Comparison of ENCODE assay signal across 8 cellular contexts in genomic region chr20:46022411-46023147, GRCh38. TPM values are rescaled to one million over a fixed set of nuclear protein-coding genes. Genes with fewer than 3 reads are reported as not detected.
DNase-seq lines count a peak whose midpoint lies in the region; ATAC-seq, FAIRE-seq and TF ChIP-seq lines count a peak whose summit lies in the region.

No MANE protein-coding gene starts in this region.

- no peak overlapping the region for H2AK5ac ChIP-seq in trophoblast cell (ENCODE audit: low read length)

- H4K8ac ChIP-seq in trophoblast cell (ENCODE audit: low read depth, low read length): no peak overlapping the region

- H3K14ac ChIP-seq in trophoblast cell (ENCODE audit: low read length): no peak overlapping the region

- peaks cover 15 to 53% (median 44%) of the 10 kb centered on the region in 11 experiments; a peak in 20 of 22 replicates for H4K20me1 ChIP-seq in BLaER1 treated with 17β-estradiol and CSF1 and Interleukin-3, amounts not matched to agents 10 nM and 100 nM

- peaks cover 0 to 1% (median 0%) of the 10 kb centered on the region in 11 experiments; a peak in 1 of 22 replicates for H3K36me3 ChIP-seq in BLaER1 treated with 17β-estradiol and CSF1 and Interleukin-3, amounts not matched to agents 10 nM and 100 nM
- H3K36me3 ChIP-seq in trophoblast cell (ENCODE audit: control insufficient read depth in 1 of 2, insufficient read depth in 2 of 2, low read length in 2 of 2): no peaks in the 10 kb centered on the region

- peak overlapping the region; percentile 53 to 76 (median 66) for H3K4me3 ChIP-seq in BLaER1 treated with 17β-estradiol and CSF1 and Interleukin-3, amounts not matched to agents 10 nM and 100 nM
- H3K4me3 ChIP-seq in HL-60 (replicated peaks; ENCODE audit: insufficient read depth, low read length) (peak overlapping the region; percentile 55; the same call in 1 of the 2 replicates), trophoblast cell (ENCODE audit: low read depth, low read length) (peak overlapping the region; percentile 10)

- no CpG with 5 or more reads among the region's 37 CpGs for WGBS in trophoblast cell (ENCODE audit: extremely low coverage, insufficient coverage, insufficient read length)

- FAIRE-seq in urothelium cell line (lab: Jason Lieb, UNC): peak; percentile 35

- H4K12ac ChIP-seq in trophoblast cell (ENCODE audit: low read depth, low read length): peak overlapping the region; percentile 12

- no peak overlapping the region for H3K23ac ChIP-seq in trophoblast cell (ENCODE audit: low read length)

- peaks cover 22 to 57% (median 44%) of the 10 kb centered on the region in 10 experiments for H3K4me1 ChIP-seq in BLaER1 treated with 17β-estradiol and CSF1 and Interleukin-3, amounts not matched to agents 10 nM and 100 nM
- H3K4me1 ChIP-seq in trophoblast cell (ENCODE audit: control insufficient read depth in 1 of 2, insufficient read depth in 2 of 2, low read length in 2 of 2): peaks cover 2 to 6% of the 10 kb centered on the region in 2 experiments

- peaks cover 0 to 2% (median under 1%) of the 10 kb centered on the region in 11 experiments; a peak in 5 of 22 replicates for H3K9me3 ChIP-seq in BLaER1 treated with 17β-estradiol and CSF1 and Interleukin-3, amounts not matched to agents 10 nM and 100 nM (replicated peaks in 1 of 11)
- no peaks in the 10 kb centered on the region for H3K9me3 ChIP-seq in trophoblast cell (ENCODE audit: insufficient read depth, low read depth, low read length)

- H3K4me2 ChIP-seq in BLaER1 treated with 17β-estradiol and CSF1 and Interleukin-3, amounts not matched to agents 10 nM and 100 nM: peak overlapping the region; percentile 84 to 98 (median 95)
- peak overlapping the region; percentile 65 for H3K4me2 ChIP-seq in trophoblast cell (ENCODE audit: low read length)

- H2BK12ac ChIP-seq in trophoblast cell (ENCODE audit: low read length): no peak overlapping the region

- no peak overlapping the region for H2BK120ac ChIP-seq in trophoblast cell (ENCODE audit: insufficient read depth, low read length, poor library complexity)

- H3K79me2 ChIP-seq in trophoblast cell (ENCODE audit: control insufficient read depth, insufficient read depth, low read length, poor library complexity): no peaks in the 10 kb centered on the region

- DNase-seq in HL-60 (ENCODE audit: low read depth in 1 of 2, low spot score in 1 of 2) (peak in 1 of 2 experiments; percentile 65), SHP77 (lab: John Stamatoyannopoulos, UW) (peak; percentile 26 to 63), germinal center (ENCODE audit: low spot score) (peak; percentile 83), trophoblast cell (peak in 1 of 2 donors; percentile 63), urothelium cell line (ENCODE audit: low spot score) (peak; percentile 89), omental fat pad (ENCODE audit: low spot score) (no peak)
- DNase-seq in activated effector memory CD4-positive, alpha-beta T cell treated with anti-CD3 and anti-CD28 coated beads, Interleukin-2, amount 50 U/mL, for 16 hours: peak; percentile 91

- H4K91ac ChIP-seq in trophoblast cell (ENCODE audit: low read depth, low read length): no peak overlapping the region

- peak overlapping the region; percentile 86 for H2AFZ ChIP-seq in trophoblast cell (ENCODE audit: insufficient read depth, low read length, poor library complexity)

- no peaks in the 10 kb centered on the region for H3K27me3 ChIP-seq in BLaER1 treated with 17β-estradiol and CSF1 and Interleukin-3, amounts not matched to agents 10 nM and 100 nM
- peaks cover 15% of the 10 kb centered on the region for H3K27me3 ChIP-seq in HL-60 (ENCODE audit: insufficient read depth, poor library complexity, severe bottlenecking)
- no peaks in the 10 kb centered on the region for H3K27me3 ChIP-seq in trophoblast cell (ENCODE audit: insufficient read depth, low read length)

- no peak overlapping the region for H3K4ac ChIP-seq in trophoblast cell (ENCODE audit: low read depth, low read length)

- H3K79me1 ChIP-seq in trophoblast cell (ENCODE audit: low read length): peaks cover 2% of the 10 kb centered on the region

- no peak overlapping the region; a peak in 1 of 22 replicates for H3K27ac ChIP-seq in BLaER1 treated with 17β-estradiol and CSF1 and Interleukin-3, amounts not matched to agents 10 nM and 100 nM
- H3K27ac ChIP-seq in HL-60 (replicated peaks) (no peak overlapping the region), trophoblast cell (ENCODE audit: low read depth, low read length) (no peak overlapping the region)

- H3K9ac ChIP-seq in BLaER1 treated with 17β-estradiol and CSF1 and Interleukin-3, amounts not matched to agents 10 nM and 100 nM: peak overlapping the region in 10 of 11 experiments; percentile 44 to 82 (median 64); a peak in 17 of 22 replicates
- no peak overlapping the region for H3K9ac ChIP-seq in trophoblast cell (ENCODE audit: low read length)

- no peak overlapping the region for H2BK5ac ChIP-seq in trophoblast cell (ENCODE audit: low read depth, low read length, poor library complexity)

- no peak overlapping the region for H3K18ac ChIP-seq in trophoblast cell (ENCODE audit: low read length)

- peak; percentile 40 for TF ChIP-seq CTCF in HL-60 (IDR thresholded peaks at IDR 0.05; ENCODE audit: insufficient read depth, low read length)
- TF ChIP-seq CTCF in omental fat pad (IDR thresholded peaks at IDR 0.05): peak in 1 of 3 donors; percentile 15

- no peak for ATAC-seq in omental fat pad (ENCODE audit: low FRiP score)

RNA-seq across cellular contexts. Expression of gene SLC12A5, which starts 6.4 kb away (rescaled TPM):
- polyA plus RNA-seq in trophoblast cell (2013): 19.7 and 21.1 TPM in 2 replicates
- under 1 TPM in 1 of 4 donors, not detected in 3; 0.19 TPM for total RNA-seq in omental fat pad

RNA-seq across cellular contexts. Expression of gene MMP9, which starts 13.9 kb away (rescaled TPM):
- polyA plus RNA-seq in trophoblast cell (2013): 68.2 and 72.5 TPM in 2 replicates
- total RNA-seq in omental fat pad: 10 to 100 TPM in 2 of 4 donors, 1 to 10 TPM in 1, under 1 TPM in 1; 0.84 to 90.4 (median 13.7) TPM

RNA-seq across cellular contexts. Expression of gene ZNF335, which starts 50.6 kb away (rescaled TPM):
- 15.7 and 15.8 TPM in 2 replicates for polyA plus RNA-seq in trophoblast cell (2013)
- 10 to 100 TPM; 14.5 to 29.1 (median 19.7) TPM for total RNA-seq in omental fat pad

Comparison
In these comparisons a context has a peak if more than half of its experiments do, and no peak if none do; other contexts are left out.
1. H3K4me3 ChIP-seq: peak in every context shown above with its lines; median percentile 66 in BLaER1 treated with 17β-estradiol and CSF1 and Interleukin-3, amounts not matched to agents 10 nM and 100 nM; 55 in HL-60; 10 in trophoblast cell.